21 cellular contexts compared by ENCODE assay signal in genomic region chr1:19969898-19970660, GRCh38. TPM values are rescaled to one million over a fixed set of nuclear protein-coding genes. Genes with fewer than 3 reads are reported as not detected.
"Had no signal": no experiment of that assay in that cellular context is flagged by ENCODE, and none has a peak within 500 bp of the region (broad histone marks: within the 10 kb centered on the region; RNA-seq: fewer than 3 reads in every experiment).

No MANE protein-coding gene starts in this region.

- H3K27ac ChIP-seq: body of pancreas, psoas muscle had no signal

- DNase-seq: activated CD4-positive, alpha-beta T cell treated with anti-CD3 and anti-CD28 coated beads for 48 hours; activated CD8-positive, alpha-beta memory T cell treated with anti-CD3 and anti-CD28 coated beads for 24 hours; activated naive CD4-positive, alpha-beta T cell treated with anti-CD3 and anti-CD28 coated beads, Interleukin-2, amount 10 ng/mL, durations not matched to agents 7 days and 5 days; amniotic stem cell; body of pancreas; heart left ventricle; islet precursor cell; psoas muscle; stimulated activated CD4-positive, alpha-beta T cell treated with anti-CD3 and anti-CD28 coated beads, Interleukin-12 subunit alpha, Interleukin-12 subunit beta, amount 100 ng/mL, for 4 hours; stimulated activated CD4-positive, alpha-beta T cell treated with anti-CD3 and anti-CD28 coated beads, Interleukin-2, amount 100 ng/mL, for 48 hours; stimulated activated naive CD4-positive, alpha-beta T cell treated with Interleukin-2 at 50 U/mL for 16 hours; T-cell; T1000 had no signal

- H3K4me1 Mint-ChIP-seq: activated naive CD4-positive, alpha-beta T cell treated with anti-CD3 and anti-CD28 coated beads, Interleukin-2, amount 10 ng/mL, durations not matched to agents 7 days and 5 days had no signal

- H3K36me3 ChIP-seq: heart left ventricle had no signal

- H3K27ac Mint-ChIP-seq: activated naive CD4-positive, alpha-beta T cell treated with anti-CD3 and anti-CD28 coated beads, Interleukin-2, amount 10 ng/mL, durations not matched to agents 7 days and 5 days; T-cell; type B pancreatic cell; WTC11 had no signal

- H3K4me1 ChIP-seq: psoas muscle had no signal

- H3K9me3 Mint-ChIP-seq: activated naive CD4-positive, alpha-beta T cell treated with anti-CD3 and anti-CD28 coated beads, Interleukin-2, amount 10 ng/mL, durations not matched to agents 7 days and 5 days; T-cell; type B pancreatic cell had no signal

- H3K4me3 ChIP-seq: body of pancreas, heart left ventricle, psoas muscle had no signal

- H3K27me3 ChIP-seq: body of pancreas, heart left ventricle had no signal

- H3K4me3 Mint-ChIP-seq: activated naive CD4-positive, alpha-beta T cell treated with anti-CD3 and anti-CD28 coated beads, Interleukin-2, amount 10 ng/mL, durations not matched to agents 7 days and 5 days; T-cell; type B pancreatic cell; WTC11 had no signal

- H3K36me3 Mint-ChIP-seq: activated naive CD4-positive, alpha-beta T cell treated with anti-CD3 and anti-CD28 coated beads, Interleukin-2, amount 10 ng/mL, durations not matched to agents 7 days and 5 days; T-cell; type B pancreatic cell had no signal

- H3K9me3 ChIP-seq: body of pancreas, psoas muscle had no signal

RNA-seq across cellular contexts. Expression of gene PLA2G2A, which starts 9.3 kb away (rescaled TPM):
- total RNA-seq: cerebellum, dermis microvascular lymphatic vessel endothelial cell, frontal cortex, osteoblast, T-cell had no signal

RNA-seq across cellular contexts. Expression of gene PLA2G2E, which starts 46.7 kb away (rescaled TPM):
- total RNA-seq: body of pancreas, cerebellum, dermis microvascular lymphatic vessel endothelial cell, esophagus mucosa, frontal cortex, heart left ventricle, liver, osteoblast, psoas muscle, T-cell, WTC11 had no signal
